In genomic region chr7:2724453-2725177, GRCh38 we compare ENCODE assay signal across 1 cellular context.
TF ChIP-seq lines count a peak whose summit lies in the region.

No MANE protein-coding gene starts in this region.

TF ChIP-seq in HepG2, 621 proteins besides CTCF, POLR2A, EP300 and RAD21:
- TF ChIP-seq SCMH1 (CRISPR knock-in tag; IDR thresholded peaks at IDR 0.05; ENCODE audit: borderline replicate concordance) (no peak), ZNF710 (CRISPR knock-in tag; IDR thresholded peaks at IDR 0.05; ENCODE audit: borderline replicate concordance) (no peak), ETS1 (CRISPR knock-in tag; IDR thresholded peaks at IDR 0.05) (no peak), XBP1 (CRISPR knock-in tag; IDR thresholded peaks at IDR 0.05) (no peak), CERS6 (CRISPR knock-in tag; IDR thresholded peaks at IDR 0.05) (no peak), RBM39 (IDR thresholded peaks at IDR 0.05; ENCODE audit: low read depth, low read length, poor library complexity, severe bottlenecking) (no peak), AGO1 (IDR thresholded peaks at IDR 0.05; ENCODE audit: low read depth, low read length, poor library complexity, severe bottlenecking) (no peak), SRSF1 (optimal IDR thresholded peaks at IDR 0.05; ENCODE audit: low read depth, low read length) (no peak), ZNF24 (IDR thresholded peaks at IDR 0.05) (no peak), TOPORS (CRISPR knock-in tag; IDR thresholded peaks at IDR 0.05) (no peak), JUN (CRISPR knock-in tag; IDR thresholded peaks at IDR 0.05) (no peak), KIAA2018 (CRISPR knock-in tag; IDR thresholded peaks at IDR 0.05; ENCODE audit: borderline replicate concordance) (no peak), NPAS2 (CRISPR knock-in tag; IDR thresholded peaks at IDR 0.05; ENCODE audit: borderline replicate concordance) (no peak), SALL2 (CRISPR knock-in tag; IDR thresholded peaks at IDR 0.05) (no peak), ZNF362 (CRISPR knock-in tag; IDR thresholded peaks at IDR 0.05; ENCODE audit: borderline replicate concordance) (no peak), THAP9 (CRISPR knock-in tag; IDR thresholded peaks at IDR 0.05; ENCODE audit: borderline replicate concordance) (no peak), SNAI1 (CRISPR knock-in tag; IDR thresholded peaks at IDR 0.05; ENCODE audit: borderline replicate concordance) (no peak)
